ENCODE assay signal across 15 cellular contexts in genomic region chr5:31052937-31053658, GRCh38.
A peak's percentile ranks its signal among the peaks of the same experiment; 100 is the strongest.
DNase-seq lines count a peak whose midpoint lies in the region; ATAC-seq, FAIRE-seq and TF ChIP-seq lines count a peak whose summit lies in the region.
"Had no signal": no experiment of that assay in that cellular context is flagged by ENCODE, and none has a peak within 500 bp of the region (broad histone marks: within the 10 kb centered on the region; RNA-seq: fewer than 3 reads in every experiment).

No MANE protein-coding gene starts in this region.

- H3F3A ChIP-seq in GM23338 (replicated peaks; ENCODE audit: low read depth): no peaks in the 10 kb centered on the region

- H3K4me1 ChIP-seq in A549: no peaks in the 10 kb centered on the region
- H3K4me1 ChIP-seq in GM23338 (ENCODE audit: insufficient read depth): peaks cover 23% of the 10 kb centered on the region
- no peaks in the 10 kb centered on the region for H3K4me1 ChIP-seq in prostate gland (replicated peaks)

- no peak for FAIRE-seq in A549 (lab: Jason Lieb, UNC)
- FAIRE-seq: GM19239, H54 had no signal

- H3K9me3 ChIP-seq in A549: no peaks in the 10 kb centered on the region
- no peaks in the 10 kb centered on the region for H3K9me3 ChIP-seq in prostate gland
- H3K9me3 ChIP-seq: BE2C had no signal

- peaks cover 27% of the 10 kb centered on the region for H3K4me1 Mint-ChIP-seq in GM23338
- H3K4me1 Mint-ChIP-seq: CD4-positive, alpha-beta memory T cell had no signal

- WGBS in A549 (ENCODE audit: missing lambda C conversion rate): 34% methylated on average over 7 of the region's 7 CpGs
- 78% methylated on average over 7 of the region's 7 CpGs for WGBS in prostate gland

- POLR2A ChIA-PET in A549 (lab: Yijun Ruan, JAX): no interaction called here

- H4K20me1 ChIP-seq in GM23338 (replicated peaks; ENCODE audit: insufficient read depth): no peaks in the 10 kb centered on the region

- H3K36me3 Mint-ChIP-seq in GM23338 (ENCODE audit: low read depth): no peaks in the 10 kb centered on the region
- H3K36me3 Mint-ChIP-seq: CD4-positive, alpha-beta memory T cell had no signal

- H3K27me3 ChIP-seq in GM23338 (ENCODE audit: insufficient read depth) (no peaks in the 10 kb centered on the region), prostate gland (replicated peaks; ENCODE audit: insufficient read depth) (no peaks in the 10 kb centered on the region)
- H3K27me3 ChIP-seq: BE2C had no signal

- DNase-seq in A549 (ENCODE audit: low read depth in 1 of 2, low spot score in 1 of 2) (no peak), GM23338 (ENCODE audit: low spot score) (no peak), NCI-H69 (lab: John Stamatoyannopoulos, UW) (peak; percentile 50), kidney tubule cell (ENCODE audit: low spot score) (peak; percentile 91), prostate gland (ENCODE audit: low spot score) (no peak), activated gamma-delta T cell treated with Interleukin-2 at 50 U/mL for 16 hours (no peak), NCI-H1694 (lab: John Stamatoyannopoulos, UW) (no peak)
- DNase-seq in activated CD8-positive, alpha-beta memory T cell treated with anti-CD3 and anti-CD28 coated beads, Interleukin-2, amount 50 U/mL, for 4 hours: no peak
- DNase-seq: BE2C; CD4-positive, alpha-beta memory T cell; DND-41; GF-D8 had no signal

- no peak for TF ChIP-seq POLR2A in A549 (IDR thresholded peaks at IDR 0.05; ENCODE audit: low read length)
- no peak for TF ChIP-seq POLR2A in prostate gland (IDR thresholded peaks at IDR 0.05)

- H3K79me2 ChIP-seq in GM23338 (replicated peaks; ENCODE audit: insufficient read depth): no peaks in the 10 kb centered on the region

- H3K4me3 ChIP-seq in A549: no peak overlapping the region
- H3K4me3 ChIP-seq in GM23338: no peak overlapping the region
- no peak overlapping the region for H3K4me3 ChIP-seq in prostate gland

- H3K27ac ChIP-seq in A549: no peak overlapping the region
- no peak overlapping the region for H3K27ac ChIP-seq in GM23338 (ENCODE audit: low read depth)
- no peak overlapping the region for H3K27ac ChIP-seq in prostate gland
- H3K27ac ChIP-seq: C4-2B had no signal

- H3K4me3 Mint-ChIP-seq in GM23338: no peak overlapping the region
- H3K4me3 Mint-ChIP-seq: CD4-positive, alpha-beta memory T cell had no signal

- peaks cover 4% of the 10 kb centered on the region for H3K27me3 Mint-ChIP-seq in GM23338 (ENCODE audit: insufficient read depth, low read depth, poor library complexity)
- H3K27me3 Mint-ChIP-seq: CD4-positive, alpha-beta memory T cell had no signal

- intact Hi-C loops in prostate gland (cut with DNase I): no loop called here

- no peak for ATAC-seq in A549
- ATAC-seq in GM23338: no peak

- TF ChIP-seq CTCF in A549 (IDR thresholded peaks at IDR 0.05) (no peak), GM23338 (conservative IDR thresholded peaks at IDR 0.05; ENCODE audit: low read depth in 2 of 2) (no peak), prostate gland (IDR thresholded peaks at IDR 0.05) (no peak)

- H3K9me2 ChIP-seq in GM23338 (ENCODE audit: insufficient read depth): peaks cover 14% of the 10 kb centered on the region

- TF ChIP-seq EP300 in A549 (IDR thresholded peaks at IDR 0.05): no peak

- H3K9me3 Mint-ChIP-seq in GM23338: no peaks in the 10 kb centered on the region

- peak overlapping the region; percentile 10; the same call in 1 of the 2 replicates for H3K27ac Mint-ChIP-seq in GM23338
- H3K27ac Mint-ChIP-seq: CD4-positive, alpha-beta memory T cell had no signal

- TF ChIP-seq RAD21 in A549 (conservative IDR thresholded peaks at IDR 0.05 in 1 of 2, IDR thresholded peaks at IDR 0.05 in 1 of 2): no peak

- CTCF ChIA-PET in A549 (lab: Yijun Ruan, JAX): no interaction called here

- H2AFZ ChIP-seq in GM23338: peak overlapping the region; percentile 43; the same call in 1 of the 2 replicates

- H3K36me3 ChIP-seq in GM23338 (ENCODE audit: insufficient read depth) (no peaks in the 10 kb centered on the region), prostate gland (no peaks in the 10 kb centered on the region)
- H3K36me3 ChIP-seq: BE2C had no signal

- H3K4me2 ChIP-seq in A549 (no peak overlapping the region), GM23338 (no peak overlapping the region)

TF ChIP-seq in A549, 52 proteins besides CTCF, POLR2A, EP300 and RAD21 (continues in another document):
- TF ChIP-seq ATOH8 (CRISPR knock-in tag; IDR thresholded peaks at IDR 0.05; ENCODE audit: low read depth) (no peak), NPAS2 (CRISPR knock-in tag; IDR thresholded peaks at IDR 0.05; ENCODE audit: borderline replicate concordance) (no peak), ESRRA (IDR thresholded peaks at IDR 0.05; ENCODE audit: borderline replicate concordance, low read length) (no peak), NFE2L2 (conservative IDR thresholded peaks at IDR 0.05; ENCODE audit: low read length) (peak; percentile 68), EHMT2 (IDR thresholded peaks at IDR 0.05; ENCODE audit: low read depth) (no peak), FOSB (CRISPR knock-in tag; IDR thresholded peaks at IDR 0.05) (no peak)
- TF ChIP-seq, protein P1, sequence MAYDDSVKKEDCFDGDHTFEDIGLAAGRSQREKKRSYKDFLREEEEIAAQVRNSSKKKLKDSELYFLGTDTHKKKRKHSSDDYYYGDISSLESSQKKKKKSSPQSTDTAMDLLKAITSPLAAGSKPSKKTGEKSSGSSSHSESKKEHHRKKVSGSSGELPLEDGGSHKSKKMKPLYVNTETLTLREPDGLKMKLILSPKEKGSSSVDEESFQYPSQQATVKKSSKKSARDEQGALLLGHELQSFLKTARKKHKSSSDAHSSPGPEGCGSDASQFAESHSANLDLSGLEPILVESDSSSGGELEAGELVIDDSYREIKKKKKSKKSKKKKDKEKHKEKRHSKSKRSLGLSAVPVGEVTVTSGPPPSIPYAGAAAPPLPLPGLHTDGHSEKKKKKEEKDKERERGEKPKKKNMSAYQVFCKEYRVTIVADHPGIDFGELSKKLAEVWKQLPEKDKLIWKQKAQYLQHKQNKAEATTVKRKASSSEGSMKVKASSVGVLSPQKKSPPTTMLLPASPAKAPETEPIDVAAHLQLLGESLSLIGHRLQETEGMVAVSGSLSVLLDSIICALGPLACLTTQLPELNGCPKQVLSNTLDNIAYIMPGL (CRISPR knock-in tag; IDR thresholded peaks at IDR 0.05; ENCODE audit: borderline replicate concordance): no peak
- TF ChIP-seq, protein P2, sequence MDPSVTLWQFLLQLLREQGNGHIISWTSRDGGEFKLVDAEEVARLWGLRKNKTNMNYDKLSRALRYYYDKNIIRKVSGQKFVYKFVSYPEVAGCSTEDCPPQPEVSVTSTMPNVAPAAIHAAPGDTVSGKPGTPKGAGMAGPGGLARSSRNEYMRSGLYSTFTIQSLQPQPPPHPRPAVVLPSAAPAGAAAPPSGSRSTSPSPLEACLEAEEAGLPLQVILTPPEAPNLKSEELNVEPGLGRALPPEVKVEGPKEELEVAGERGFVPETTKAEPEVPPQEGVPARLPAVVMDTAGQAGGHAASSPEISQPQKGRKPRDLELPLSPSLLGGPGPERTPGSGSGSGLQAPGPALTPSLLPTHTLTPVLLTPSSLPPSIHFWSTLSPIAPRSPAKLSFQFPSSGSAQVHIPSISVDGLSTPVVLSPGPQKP (IDR thresholded peaks at IDR 0.05; ENCODE audit: low read depth, low read length): no peak

TF ChIP-seq in GM23338, 12 proteins besides CTCF, POLR2A, EP300 and RAD21:
- no peak for TF ChIP-seq POLR2AphosphoS5 (IDR thresholded peaks at IDR 0.05; ENCODE audit: low read depth)
TF ChIP-seq in GM23338: peak in this region for 0.

Comparison
In these comparisons a context has a peak if more than half of its experiments do, and no peak if none do; other contexts are left out.
1. DNase-seq: peak in NCI-H69 (single experiment) and kidney tubule cell (single experiment); none in A549 (0 of 2), GM23338 (single experiment), prostate gland (single experiment), activated gamma-delta T cell treated with Interleukin-2 at 50 U/mL for 16 hours (single experiment), NCI-H1694 (single experiment) and activated CD8-positive, alpha-beta memory T cell treated with anti-CD3 and anti-CD28 coated beads, Interleukin-2, amount 50 U/mL, for 4 hours (single experiment).